Comparison of ENCODE assay signal across 22 cellular contexts in the genomic region with DNA sequence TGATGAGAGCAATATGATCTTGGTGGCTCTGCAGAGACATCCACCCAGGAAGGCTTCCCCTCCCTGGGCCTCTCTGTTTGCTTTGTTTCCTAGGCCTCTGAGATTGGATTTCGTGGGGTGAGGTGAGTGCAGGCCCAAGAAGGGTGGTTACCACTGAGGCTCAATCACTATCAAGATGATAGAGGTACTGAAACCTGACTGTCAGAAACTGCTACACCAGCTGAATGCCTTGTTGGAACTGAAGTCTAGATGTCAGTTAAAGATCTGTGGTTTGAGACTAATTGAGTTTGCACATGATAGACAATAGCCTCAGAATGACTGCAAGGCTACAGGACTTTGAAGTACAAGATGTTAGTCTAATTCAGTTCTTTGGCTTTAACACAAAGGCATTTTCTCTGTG. TPM values are rescaled to one million over a fixed set of nuclear protein-coding genes. Genes with fewer than 3 reads are reported as not detected.
DNase-seq lines count a peak whose midpoint lies in the region; ATAC-seq, FAIRE-seq and TF ChIP-seq lines count a peak whose summit lies in the region.
"Had no signal": no experiment of that assay in that cellular context is flagged by ENCODE, and none has a peak within 500 bp of the region (broad histone marks: within the 10 kb centered on the region; RNA-seq: fewer than 3 reads in every experiment).

No MANE protein-coding gene starts in this region.

- TF ChIP-seq CTCF in left lung (IDR thresholded peaks at IDR 0.05), result no peak
- TF ChIP-seq CTCF in GM20000 (IDR thresholded peaks at IDR 0.05; ENCODE audit: extremely low read depth, missing control alignments), result no peak

- no peak for FAIRE-seq in GM12891 (lab: Jason Lieb, UNC)
- FAIRE-seq: colon, H1 had no signal

- H3K27ac ChIP-seq in left lung, result no peak overlapping the region
- H3K27ac ChIP-seq: right lobe of liver, SJCRH30, uterus had no signal

- H3K36me3 ChIP-seq in left lung, result no peaks in the 10 kb centered on the region
- H3K36me3 ChIP-seq: right lobe of liver, SJCRH30, uterus had no signal

- no peaks in the 10 kb centered on the region for H3K27me3 ChIP-seq in left lung
- H3K27me3 ChIP-seq: right lobe of liver, SJCRH30, uterus had no signal

- no peaks in the 10 kb centered on the region for H3K4me1 ChIP-seq in left lung
- H3K4me1 ChIP-seq: SJCRH30, uterus had no signal

- peaks cover 0 to 17% of the 10 kb centered on the region in 2 donors for H3K9me3 ChIP-seq in left lung
- H3K9me3 ChIP-seq: right lobe of liver, SJCRH30 had no signal

- ATAC-seq in GM19351 (IDR thresholded peaks at IDR 0.05; ENCODE audit: unreplicated experiment) (peak; percentile 98), HG02884 (IDR thresholded peaks at IDR 0.05; ENCODE audit: unreplicated experiment) (peak; percentile 95), HG03521 (IDR thresholded peaks at IDR 0.05; ENCODE audit: unreplicated experiment) (peak; percentile 75), left lung (no peak)
- ATAC-seq: left cardiac atrium, right lobe of liver had no signal

- DNase-seq in GM12891 (ENCODE audit: insufficient read length, low spot score), result no peak
- DNase-seq in left lung, result no peak
- no peak for DNase-seq in NCI-H1694 treated with DMSO at 0.1 percent for 48 hours (lab: John Stamatoyannopoulos, UW)
- DNase-seq in UCSD-AML1 (lab: John Stamatoyannopoulos, UW; ENCODE audit: unreplicated experiment), result no peak
- no peak for DNase-seq in GM20000 (ENCODE audit: low spot score)
- DNase-seq: activated CD8-positive, alpha-beta memory T cell treated with anti-CD3 and anti-CD28 coated beads, Interleukin-2, amount 50 U/mL, for 4 hours; DMS79; foreskin melanocyte; left cardiac atrium; NCI-H146; NCI-H446 treated with DMSO at 0.1 percent for 48 hours; right lobe of liver; SJCRH30; uterus had no signal

- intact Hi-C loops in left lung (cut with DNase I), result no loop called here

- TF ChIP-seq POLR2A in GM12891 (IDR thresholded peaks at IDR 0.05; ENCODE audit: low read depth, low read length), result no peak

- H3K4me3 ChIP-seq in left lung, result no peak overlapping the region
- H3K4me3 ChIP-seq: right lobe of liver, SJCRH30, uterus had no signal

TF ChIP-seq in GM12891, 5 proteins besides CTCF, POLR2A, EP300 and RAD21:
- TF ChIP-seq PAX5 (IDR thresholded peaks at IDR 0.05; ENCODE audit: insufficient read depth, low read length, severe bottlenecking), result no peak
- 0 out of 2 replicates have a peak, but pooled peaks have one; percentile 22 for TF ChIP-seq SPI1 (IDR thresholded peaks at IDR 0.05; ENCODE audit: low read depth, low read length)
- no peak for TF ChIP-seq TAF1 (IDR thresholded peaks at IDR 0.05; ENCODE audit: low read depth, low read length)
- no peak for TF ChIP-seq POU2F2 (IDR thresholded peaks at IDR 0.05; ENCODE audit: low read depth, low read length)

RNA-seq across cellular contexts. Expression of a gene that starts 15.2 kb away (rescaled TPM):
- 0.03 TPM for polyA plus RNA-seq in GM12891 (2012; ENCODE audit: low read depth, missing spikeins)
- 1 to 10 TPM; 1.4 to 10.0 TPM for total RNA-seq in left lung
- total RNA-seq: A673; H1; T-helper 2 cell treated with Interferon-gamma antibody and Interleukin-4, amounts not matched to agents 100 ng/mL and 5 ng/mL, for 36 hours had no signal
- polyA plus RNA-seq: H1 had no signal

RNA-seq across cellular contexts. Expression of a gene that starts 39.6 kb away (rescaled TPM):
- polyA plus RNA-seq in GM12891 (2012; ENCODE audit: low read depth, missing spikeins), result not detected
- not detected for total RNA-seq in left lung
- total RNA-seq: A673; H1; HT-29; left cardiac atrium; right lobe of liver; SJCRH30; T-helper 2 cell treated with Interferon-gamma antibody and Interleukin-4, amounts not matched to agents 100 ng/mL and 5 ng/mL, for 36 hours had no signal
- polyA plus RNA-seq: H1 had no signal

RNA-seq across cellular contexts. Expression of a gene that starts 59.1 kb away (rescaled TPM):
- polyA plus RNA-seq in GM12891 (2012; ENCODE audit: low read depth, missing spikeins), result 16.5 TPM
- total RNA-seq in left lung, result 10 to 100 TPM in 1 of 2 donors, 1 to 10 TPM in 1; 4.0 to 58.8 TPM
- total RNA-seq: A673, H1, HT-29 had no signal
- polyA plus RNA-seq: H1 had no signal
